Comparison of ENCODE assay signal across 18 cellular contexts in genomic region chr5:142499591-142500384, GRCh38.
DNase-seq lines count a peak whose midpoint lies in the region; ATAC-seq, FAIRE-seq and TF ChIP-seq lines count a peak whose summit lies in the region.
"Had no signal": no experiment of that assay in that cellular context is flagged by ENCODE, and none has a peak within 500 bp of the region (broad histone marks: within the 10 kb centered on the region; RNA-seq: fewer than 3 reads in every experiment).

No MANE protein-coding gene starts in this region.

- H3K36me3 ChIP-seq in right atrium auricular region (no peaks in the 10 kb centered on the region), SJCRH30 (no peaks in the 10 kb centered on the region), HepG2 (replicated peaks in 1 of 2; ENCODE audit: control insufficient read depth in 1 of 2, insufficient read depth in 2 of 2, low read length in 2 of 2) (no peaks in the 10 kb centered on the region), prostate gland (no peaks in the 10 kb centered on the region)
- H3K36me3 ChIP-seq: Peyer's patch, vagina had no signal

- no peaks in the 10 kb centered on the region for H3K79me2 ChIP-seq in HepG2 (ENCODE audit: insufficient read depth, low read length)

- BruUV-seq in HepG2 (replicated peaks; lab: Mats Ljungman, UMichigan), result no TSS peak

- FAIRE-seq in HepG2 (lab: Jason Lieb, UNC), result peak; percentile 99

- intact Hi-C loops in left ventricle myocardium superior (cut with micrococcal nuclease) (no loop called here), HepG2 (cut with micrococcal nuclease; ENCODE audit: unreplicated experiment) (loop anchor here (1.0 to 10.0 kb wide), 2 partner anchors 8 to 925 kb away; no protein-coding TSS in a partner anchor), prostate gland (cut with DNase I) (no loop called here)

- TF ChIP-seq EP300 in HepG2 (IDR thresholded peaks at IDR 0.05; ENCODE audit: low read depth in 2 of 2, low read length in 2 of 2) (peak in 1 of 2 experiments; percentile 57; a peak in 1 of 4 replicates), HepG2 (CRISPR knock-in tag; IDR thresholded peaks at IDR 0.05; ENCODE audit: borderline replicate concordance) (no peak)

- peak overlapping the region; percentile 71 for H3K4me2 ChIP-seq in HepG2 (ENCODE audit: low read depth, low read length)

- TF ChIP-seq RAD21 in HepG2 (CRISPR knock-in tag; IDR thresholded peaks at IDR 0.05), result peak; percentile 21; the same call in 1 of the 2 replicates

- DNase-seq in left ventricle myocardium superior (no peak), right atrium auricular region (ENCODE audit: low spot score) (no peak), SJCRH30 (peak; percentile 69 to 91), HepG2 (ENCODE audit: low spot score) (peak; percentile 89), prostate gland (ENCODE audit: low spot score) (no peak), HEK293T (ENCODE audit: extremely low spot score) (no peak), NCI-H128 (lab: John Stamatoyannopoulos, UW; ENCODE audit: unreplicated experiment) (no peak)
- DNase-seq: activated CD4-positive, CD25-positive, alpha-beta regulatory T cell; activated naive CD4-positive, alpha-beta T cell treated with anti-CD3 and anti-CD28 coated beads, Interleukin-2, amount 50 U/mL, for 16 hours; CD8-positive, alpha-beta memory T cell; central memory CD4-positive, alpha-beta T cell; glutamatergic neuron; naive B cell; NCI-H510A; Peyer's patch; stimulated activated CD4-positive, alpha-beta T cell treated with anti-CD3 and anti-CD28 coated beads, Interleukin-4, amount 100 ng/mL, for 1 hour had no signal

- H2AFZ ChIP-seq in HepG2 (ENCODE audit: low read length), result no peak overlapping the region

- in situ Hi-C loops in HepG2 (cut with HindIII; ENCODE audit: extremely low pct_ligation_motif_present, low pct_unique_long_range_greater_than_20kb), result no loop called here

- WGBS in HepG2 (ENCODE audit: low lambda C conversion rate), result 15% methylated on average over 4 of the region's 7 CpGs
- 52% methylated on average over 7 of the region's 7 CpGs for WGBS in prostate gland

- H3K9ac ChIP-seq in HepG2 (ENCODE audit: insufficient read depth, low read depth, low read length), result no peak overlapping the region

- no peak overlapping the region for H3K4me3 ChIP-seq in right atrium auricular region
- no peak overlapping the region for H3K4me3 ChIP-seq in SJCRH30
- peak overlapping the region in 2 of 3 experiments; percentile 5 to 36; a peak in 1 of 6 replicates for H3K4me3 ChIP-seq in HepG2 (replicated peaks in 1 of 3; ENCODE audit: insufficient read depth in 1 of 3, low read depth in 2 of 3, low read length in 3 of 3)
- no peak overlapping the region for H3K4me3 ChIP-seq in prostate gland
- H3K4me3 ChIP-seq: Peyer's patch, vagina had no signal

- POLR2A ChIA-PET in HepG2 (lab: Yijun Ruan, JAX), result no interaction called here
- POLR2A ChIA-PET in HEK293T (lab: Yijun Ruan, JAX), result no interaction called here

- H3K4me1 ChIP-seq in right atrium auricular region, result no peaks in the 10 kb centered on the region
- peaks cover 22% of the 10 kb centered on the region for H3K4me1 ChIP-seq in SJCRH30
- H3K4me1 ChIP-seq in HepG2 (ENCODE audit: insufficient read depth, low read length), result peaks cover 49% of the 10 kb centered on the region
- H3K4me1 ChIP-seq in prostate gland (replicated peaks), result no peaks in the 10 kb centered on the region
- H3K4me1 ChIP-seq: Peyer's patch, vagina had no signal

- TF ChIP-seq POLR2A in HepG2 (IDR thresholded peaks at IDR 0.05; ENCODE audit: insufficient read depth in 1 of 2, low read depth in 2 of 2, low read length in 2 of 2), result no peak
- TF ChIP-seq POLR2A in prostate gland (IDR thresholded peaks at IDR 0.05), result no peak

- ATAC-seq in left ventricle myocardium superior (peak; percentile 27), HepG2 (peak; percentile 99), HG03457 (IDR thresholded peaks at IDR 0.05; ENCODE audit: unreplicated experiment) (no peak)

- H3K9me3 ChIP-seq in right atrium auricular region (no peaks in the 10 kb centered on the region), SJCRH30 (replicated peaks) (no peaks in the 10 kb centered on the region), HepG2 (ENCODE audit: low read length) (no peaks in the 10 kb centered on the region), prostate gland (no peaks in the 10 kb centered on the region)
- H3K9me3 ChIP-seq: Peyer's patch, vagina had no signal

- H3K27me3 ChIP-seq in right atrium auricular region (no peaks in the 10 kb centered on the region), SJCRH30 (no peaks in the 10 kb centered on the region), HepG2 (ENCODE audit: control insufficient read depth in 1 of 2, insufficient read depth in 2 of 2, low read length in 2 of 2) (no peaks in the 10 kb centered on the region), prostate gland (replicated peaks; ENCODE audit: insufficient read depth) (no peaks in the 10 kb centered on the region)
- H3K27me3 ChIP-seq: Peyer's patch, vagina had no signal

- CTCF ChIA-PET in HepG2 (lab: Yijun Ruan, JAX; ENCODE audit: low intra/inter-chr PET ratio, low total read pairs), result no interaction called here
- CTCF ChIA-PET in HEK293T (lab: Yijun Ruan, JAX), result no interaction called here

- H4K20me1 ChIP-seq in HepG2 (ENCODE audit: insufficient read depth, low read length), result no peaks in the 10 kb centered on the region

- TF ChIP-seq CTCF in right atrium auricular region (IDR thresholded peaks at IDR 0.05), result no peak
- TF ChIP-seq CTCF in HepG2 (CRISPR knock-in tag; IDR thresholded peaks at IDR 0.05), result no peak
- TF ChIP-seq CTCF in prostate gland (IDR thresholded peaks at IDR 0.05), result no peak

- H3K27ac ChIP-seq in right atrium auricular region, result no peak overlapping the region
- peak overlapping the region; percentile 34 for H3K27ac ChIP-seq in SJCRH30
- peak overlapping the region; percentile 41 for H3K27ac ChIP-seq in HepG2 (ENCODE audit: extremely low read length, insufficient read depth, low read length)
- no peak overlapping the region for H3K27ac ChIP-seq in prostate gland
- H3K27ac ChIP-seq: Peyer's patch, vagina had no signal

TF ChIP-seq in HepG2, 621 proteins besides CTCF, POLR2A, EP300 and RAD21 (continues in another document):
- TF ChIP-seq ZNF770 (CRISPR knock-in tag; IDR thresholded peaks at IDR 0.05) (no peak), U2AF1 (optimal IDR thresholded peaks at IDR 0.05; ENCODE audit: low read depth, low read length) (no peak), ELF1 (CRISPR knock-in tag; IDR thresholded peaks at IDR 0.05) (no peak), MEF2D (CRISPR knock-in tag; IDR thresholded peaks at IDR 0.05) (no peak), ZNF605 (CRISPR knock-in tag; IDR thresholded peaks at IDR 0.05) (0 out of 2 replicates have a peak, but pooled peaks have one; percentile 21), ZNF616 (CRISPR knock-in tag; IDR thresholded peaks at IDR 0.05; ENCODE audit: low read depth) (no peak), POLR2G (IDR thresholded peaks at IDR 0.05; ENCODE audit: low read depth, low read length) (no peak), DNMT3B (CRISPR knock-in tag; conservative IDR thresholded peaks at IDR 0.05) (no peak), SP2 (CRISPR knock-in tag; IDR thresholded peaks at IDR 0.05) (no peak), ZNF709 (CRISPR knock-in tag; IDR thresholded peaks at IDR 0.05) (no peak), PCBP2 (optimal IDR thresholded peaks at IDR 0.05; ENCODE audit: low read depth, low read length, poor library complexity, severe bottlenecking) (no peak)

TF ChIP-seq in HEK293T, 16 proteins besides CTCF, POLR2A, EP300 and RAD21:
- TF ChIP-seq SUZ12 (IDR thresholded peaks at IDR 0.05) (no peak), L3MBTL2 (conservative IDR thresholded peaks at IDR 0.05) (no peak), FOXK2 (IDR thresholded peaks at IDR 0.05) (no peak), HDGF (IDR thresholded peaks at IDR 0.05; ENCODE audit: borderline replicate concordance) (no peak), FOXM1 (IDR thresholded peaks at IDR 0.05; ENCODE audit: borderline replicate concordance) (no peak), NFRKB (IDR thresholded peaks at IDR 0.05) (no peak), ARNT (IDR thresholded peaks at IDR 0.05) (no peak), ELF4 (IDR thresholded peaks at IDR 0.05) (no peak), LEF1 (IDR thresholded peaks at IDR 0.05; ENCODE audit: borderline replicate concordance) (no peak), ZNF384 (IDR thresholded peaks at IDR 0.05) (no peak), CTBP1 (IDR thresholded peaks at IDR 0.05; ENCODE audit: borderline replicate concordance) (no peak)
- TF ChIP-seq, protein P1, sequence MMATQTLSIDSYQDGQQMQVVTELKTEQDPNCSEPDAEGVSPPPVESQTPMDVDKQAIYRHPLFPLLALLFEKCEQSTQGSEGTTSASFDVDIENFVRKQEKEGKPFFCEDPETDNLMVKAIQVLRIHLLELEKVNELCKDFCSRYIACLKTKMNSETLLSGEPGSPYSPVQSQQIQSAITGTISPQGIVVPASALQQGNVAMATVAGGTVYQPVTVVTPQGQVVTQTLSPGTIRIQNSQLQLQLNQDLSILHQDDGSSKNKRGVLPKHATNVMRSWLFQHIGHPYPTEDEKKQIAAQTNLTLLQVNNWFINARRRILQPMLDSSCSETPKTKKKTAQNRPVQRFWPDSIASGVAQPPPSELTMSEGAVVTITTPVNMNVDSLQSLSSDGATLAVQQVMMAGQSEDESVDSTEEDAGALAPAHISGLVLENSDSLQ (IDR thresholded peaks at IDR 0.05), result no peak

Comparison
In these comparisons a context has a peak if more than half of its experiments do, and no peak if none do; other contexts are left out.
1. DNase-seq: peak in SJCRH30 (2 of 2) and HepG2 (single experiment); none in left ventricle myocardium superior (single experiment), right atrium auricular region (single experiment), prostate gland (single experiment), HEK293T (single experiment) and NCI-H128 (single experiment).
2. H3K27ac ChIP-seq: peak in SJCRH30 (single experiment) and HepG2 (single experiment); none in right atrium auricular region (0 of 2) and prostate gland (0 of 2).
3. H3K4me3 ChIP-seq: peak in HepG2 (2 of 3); none in right atrium auricular region (0 of 2), SJCRH30 (single experiment) and prostate gland (0 of 2).